ENCODE assay signal across 7 cellular contexts in the genomic region with DNA sequence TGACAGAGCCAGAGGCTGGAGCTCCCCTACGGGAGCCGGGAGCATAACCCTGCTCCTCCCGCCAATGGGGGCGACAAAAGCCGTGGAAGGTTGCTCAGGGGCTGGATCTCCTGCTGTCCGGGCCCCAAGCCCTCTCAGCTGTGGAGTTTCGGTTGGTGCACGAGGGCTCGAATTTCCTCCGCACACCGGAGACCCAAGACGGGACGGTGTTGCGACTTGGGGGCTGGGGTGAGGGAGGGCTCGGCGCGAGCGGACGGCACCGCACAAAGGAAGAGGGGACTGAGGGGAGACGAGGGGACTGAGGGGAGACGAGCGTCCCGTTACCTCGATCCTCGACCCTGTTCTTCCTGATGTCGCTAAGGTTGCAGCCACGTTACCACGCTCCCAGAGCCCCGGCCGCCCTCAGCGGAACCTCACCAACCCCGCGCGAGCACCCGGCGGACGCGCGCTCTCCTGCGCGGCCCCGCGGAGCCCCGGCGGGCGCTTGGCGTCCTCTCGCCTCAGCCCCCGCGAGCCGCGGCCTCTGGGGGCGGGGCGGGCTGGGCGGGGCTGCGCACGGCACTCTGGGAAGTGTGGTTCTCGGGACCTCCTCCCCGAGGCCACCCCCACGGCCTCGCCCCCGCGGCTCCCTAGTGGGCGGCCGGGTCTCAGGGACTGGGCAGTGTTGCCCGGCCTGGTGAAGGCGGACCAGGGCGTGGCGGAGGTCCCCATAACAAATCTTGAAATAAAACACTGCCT. TPM values are rescaled to one million over a fixed set of nuclear protein-coding genes. Genes with fewer than 3 reads are reported as not detected.
DNase-seq lines count a peak whose midpoint lies in the region; ATAC-seq, FAIRE-seq and TF ChIP-seq lines count a peak whose summit lies in the region.

A gene (minus strand): TSS at position 525 of the 738 bp plus-strand sequence. CDS start 25,079 bp downstream, outside the sequence.

- peak within 1 kb of the TSS; percentile 80 for H3K27ac ChIP-seq in astrocyte (ENCODE audit: low read depth, low read length)
- peak within 1 kb of the TSS; percentile 97 for H3K27ac ChIP-seq in hepatocyte

- no peaks in the 10 kb centered on the region for H3K9me3 Mint-ChIP-seq in astrocyte (ENCODE audit: unreplicated experiment)

- H4K20me1 ChIP-seq in astrocyte (ENCODE audit: insufficient read depth, low read length) (peaks cover 11% of the 10 kb centered on the region), hepatocyte (ENCODE audit: insufficient read depth, poor library complexity, severe bottlenecking) (peaks cover 6% of the 10 kb centered on the region)

- H3K9me3 ChIP-seq in astrocyte (ENCODE audit: insufficient read depth, low read depth, low read length) (no peaks in the 10 kb centered on the region), hepatocyte (ENCODE audit: low read depth) (no peaks in the 10 kb centered on the region)

- H3K4me1 ChIP-seq in astrocyte (ENCODE audit: insufficient read depth, low read length) (peaks cover 9% of the 10 kb centered on the region), hepatocyte (ENCODE audit: insufficient read depth) (peaks cover 7% of the 10 kb centered on the region)

- under 1% methylated on average over 35 of the region's 70 CpGs for WGBS in hepatocyte (ENCODE audit: low lambda C conversion rate, missing lambda C conversion rate)

- H3K4me2 ChIP-seq in astrocyte (ENCODE audit: low read length) (peak within 1 kb of the TSS; percentile 91), hepatocyte (peak within 1 kb of the TSS; percentile 95)

- peaks cover 23% of the 10 kb centered on the region for H3K79me2 ChIP-seq in astrocyte (ENCODE audit: insufficient read depth, low read length)
- peaks cover 43% of the 10 kb centered on the region for H3K79me2 ChIP-seq in hepatocyte

- DNase-seq in NCI-H1436 (lab: John Stamatoyannopoulos, UW) (peak; percentile 79), T-helper 22 cell (ENCODE audit: low read depth) (peak; percentile 73), astrocyte (ENCODE audit: low read depth) (peak; percentile 64), hepatocyte (ENCODE audit: low spot score) (peak; percentile 93), retina (peak; percentile 93)

- no peaks in the 10 kb centered on the region for H3K27me3 Mint-ChIP-seq in astrocyte (ENCODE audit: low read depth, unreplicated experiment)

- H3K4me3 ChIP-seq in astrocyte (ENCODE audit: insufficient read depth, low read depth, low read length) (peak within 1 kb of the TSS; percentile 83), hepatocyte (peak within 1 kb of the TSS; percentile 93)

- H3K9me2 ChIP-seq in hepatocyte (replicated peaks; ENCODE audit: insufficient read depth) = no peaks in the 10 kb centered on the region

- H2AFZ ChIP-seq in astrocyte (ENCODE audit: low read depth, low read length) (peak within 1 kb of the TSS; percentile 96), hepatocyte (peak within 1 kb of the TSS; percentile 97)

- H3K4me1 Mint-ChIP-seq in astrocyte (ENCODE audit: low read depth, unreplicated experiment) = peaks cover 2% of the 10 kb centered on the region

- FAIRE-seq in astrocyte (lab: Jason Lieb, UNC) = no peak

- no peaks in the 10 kb centered on the region for H3K27me3 ChIP-seq in astrocyte (ENCODE audit: insufficient read depth, low read length)
- H3K27me3 ChIP-seq in hepatocyte = no peaks in the 10 kb centered on the region

- H3K36me3 Mint-ChIP-seq in astrocyte (ENCODE audit: low read depth, unreplicated experiment) = no peaks in the 10 kb centered on the region

- H3K27ac Mint-ChIP-seq in astrocyte (ENCODE audit: unreplicated experiment) = peak within 1 kb of the TSS; percentile 75

- H3K9ac ChIP-seq in astrocyte (ENCODE audit: low read length) = peak within 1 kb of the TSS; percentile 95

- peak within 1 kb of the TSS; percentile 95 for H3K4me3 Mint-ChIP-seq in astrocyte (ENCODE audit: unreplicated experiment)

- H3K36me3 ChIP-seq in astrocyte (ENCODE audit: insufficient read depth, low read length) = no peaks in the 10 kb centered on the region
- H3K36me3 ChIP-seq in hepatocyte (replicated peaks; ENCODE audit: insufficient read depth, low read depth) = no peaks in the 10 kb centered on the region

- TF ChIP-seq CTCF in astrocyte (IDR thresholded peaks at IDR 0.05; ENCODE audit: insufficient read depth, low read depth, low read length) = no peak
- TF ChIP-seq CTCF in hepatocyte (IDR thresholded peaks at IDR 0.05; ENCODE audit: poor library complexity) = peak; percentile 12

- ATAC-seq in GM18498 (IDR thresholded peaks at IDR 0.05; ENCODE audit: unreplicated experiment) = peak; percentile 93
- peak; percentile 88 for ATAC-seq in HG02840 (IDR thresholded peaks at IDR 0.05; ENCODE audit: low FRiP score, unreplicated experiment)

RNA-seq across cellular contexts. Expression of the gene that starts here (rescaled TPM):
- total RNA-seq in astrocyte = 11.8 and 12.4 TPM in 2 replicates
- 22.4 and 23.9 TPM in 2 replicates for total RNA-seq in hepatocyte
- polyA plus RNA-seq in hepatocyte = 10.0 and 10.9 TPM in 2 replicates

Comparison
In these comparisons a context has a peak if more than half of its experiments do, and no peak if none do; other contexts are left out.
1. Peak in every context shown above with its lines: DNase-seq, ATAC-seq, H3K4me3 ChIP-seq and H3K27ac ChIP-seq.